Comparison of ENCODE assay signal across 25 cellular contexts in genomic region chr14:74542056-74542685, GRCh38.
"Had no signal": no experiment of that assay in that cellular context is flagged by ENCODE, and none has a peak within 500 bp of the region (broad histone marks: within the 10 kb centered on the region; RNA-seq: fewer than 3 reads in every experiment).

No MANE protein-coding gene starts in this region.

- H3K27ac Mint-ChIP-seq: activated CD8-positive, alpha-beta T cell treated with anti-CD3 and anti-CD28 coated beads, Interleukin-2, amount 10 ng/mL, durations not matched to agents 7 days and 5 days; activated naive CD8-positive, alpha-beta T cell treated with anti-CD3 and anti-CD28 coated beads, Interleukin-2, amount 10 ng/mL, durations not matched to agents 7 days and 5 days; T-helper 17 cell; WTC11 had no signal

- H3K4me3 ChIP-seq: adrenal gland, breast epithelium, Peyer's patch had no signal

- H3K27me3 ChIP-seq: adrenal gland, breast epithelium, Peyer's patch had no signal

- DNase-seq: activated CD4-positive, alpha-beta T cell treated with anti-CD3 and anti-CD28 coated beads for 48 hours; activated CD4-positive, alpha-beta T cell treated with anti-CD3 and anti-CD28 coated beads, Interleukin-2, amount 50 U/mL, for 4 hours; activated CD4-positive, CD25-positive, alpha-beta regulatory T cell treated with anti-CD3 and anti-CD28 coated beads, Interleukin-2, amount 50 U/mL, for 72 hours; activated CD8-positive, alpha-beta memory T cell treated with anti-CD3 and anti-CD28 coated beads, Interleukin-2, amount 50 U/mL, for 48 hours; activated CD8-positive, alpha-beta T cell treated with anti-CD3 and anti-CD28 coated beads, Interleukin-2, amount 10 ng/mL, durations not matched to agents 7 days and 5 days; activated naive CD4-positive, alpha-beta T cell treated with anti-CD3 and anti-CD28 coated beads, Interleukin-2, amount 50 U/mL, for 16 hours; activated naive CD8-positive, alpha-beta T cell treated with anti-CD3 and anti-CD28 coated beads, Interleukin-2, amount 10 ng/mL, durations not matched to agents 7 days and 5 days; activated T-cell treated with anti-CD3 and anti-CD28 coated beads, Interleukin-2, amount 50 U/mL, for 1 hour; adrenal gland; anterior cingulate cortex; NCI-H1092; NCI-H1417; NCI-H1930; NCI-H2171; NCI-H2227 treated with DMSO at 0.1 percent for 48 hours; NCI-H446 treated with DMSO at 0.1 percent for 48 hours; NCI-H524 treated with DMSO at 0.1 percent for 48 hours; NCI-H748 treated with DMSO at 0.1 percent for 48 hours; Peyer's patch; SIG-M5; T-helper 17 cell; T-helper 9 cell had no signal

- H3K9ac ChIP-seq: KMS-11 had no signal

- H3K9me3 ChIP-seq: adrenal gland, breast epithelium, Peyer's patch had no signal

- H3K36me3 ChIP-seq: adrenal gland, breast epithelium, Peyer's patch had no signal

- H3K36me3 Mint-ChIP-seq: activated naive CD8-positive, alpha-beta T cell treated with anti-CD3 and anti-CD28 coated beads, Interleukin-2, amount 10 ng/mL, durations not matched to agents 7 days and 5 days; WTC11 had no signal

- H3K4me3 Mint-ChIP-seq: activated CD8-positive, alpha-beta T cell treated with anti-CD3 and anti-CD28 coated beads, Interleukin-2, amount 10 ng/mL, durations not matched to agents 7 days and 5 days; activated naive CD8-positive, alpha-beta T cell treated with anti-CD3 and anti-CD28 coated beads, Interleukin-2, amount 10 ng/mL, durations not matched to agents 7 days and 5 days; T-helper 17 cell; WTC11 had no signal

- H3K4me1 ChIP-seq: adrenal gland, breast epithelium, Peyer's patch had no signal

- ATAC-seq: activated CD8-positive, alpha-beta T cell treated with anti-CD3 and anti-CD28 coated beads, Interleukin-2, amount 10 ng/mL, durations not matched to agents 7 days and 5 days; T-helper 17 cell; WTC11 had no signal

- H3K27ac ChIP-seq: adrenal gland, breast epithelium, KMS-11, Peyer's patch had no signal

- H3K4me2 ChIP-seq: KMS-11 had no signal

- H3K4me1 Mint-ChIP-seq: activated naive CD8-positive, alpha-beta T cell treated with anti-CD3 and anti-CD28 coated beads, Interleukin-2, amount 10 ng/mL, durations not matched to agents 7 days and 5 days; T-helper 17 cell; WTC11 had no signal

- H3K9me3 Mint-ChIP-seq: activated naive CD8-positive, alpha-beta T cell treated with anti-CD3 and anti-CD28 coated beads, Interleukin-2, amount 10 ng/mL, durations not matched to agents 7 days and 5 days; WTC11 had no signal
